Comparison of ENCODE assay signal across 1 cellular context in the genomic region with DNA sequence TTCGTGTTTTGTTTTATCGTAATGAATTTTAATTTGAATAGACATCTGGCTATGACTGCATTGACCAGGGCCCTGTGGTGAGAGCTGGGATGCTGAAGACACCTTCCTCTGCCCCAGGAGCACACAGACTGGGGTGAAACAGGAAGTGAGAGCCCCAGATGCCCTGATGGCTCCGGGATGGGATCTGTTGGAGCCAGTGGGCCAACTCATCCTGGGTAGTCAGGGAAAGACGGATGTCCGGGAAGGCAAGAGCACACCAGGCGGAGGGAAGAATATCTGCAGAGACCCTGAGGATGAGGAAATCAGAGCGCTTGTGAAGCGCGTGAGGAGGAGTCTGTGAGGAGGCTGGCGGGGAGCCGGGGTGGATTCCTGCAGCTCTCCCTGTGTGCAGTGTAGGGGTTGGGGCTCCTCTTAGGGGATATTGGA.
TF ChIP-seq lines count a peak whose summit lies in the region.

No MANE protein-coding gene starts in this region.

TF ChIP-seq in HepG2, 621 proteins besides CTCF, POLR2A, EP300 and RAD21 (continued from another document and continues in another):
- TF ChIP-seq, protein P1, sequence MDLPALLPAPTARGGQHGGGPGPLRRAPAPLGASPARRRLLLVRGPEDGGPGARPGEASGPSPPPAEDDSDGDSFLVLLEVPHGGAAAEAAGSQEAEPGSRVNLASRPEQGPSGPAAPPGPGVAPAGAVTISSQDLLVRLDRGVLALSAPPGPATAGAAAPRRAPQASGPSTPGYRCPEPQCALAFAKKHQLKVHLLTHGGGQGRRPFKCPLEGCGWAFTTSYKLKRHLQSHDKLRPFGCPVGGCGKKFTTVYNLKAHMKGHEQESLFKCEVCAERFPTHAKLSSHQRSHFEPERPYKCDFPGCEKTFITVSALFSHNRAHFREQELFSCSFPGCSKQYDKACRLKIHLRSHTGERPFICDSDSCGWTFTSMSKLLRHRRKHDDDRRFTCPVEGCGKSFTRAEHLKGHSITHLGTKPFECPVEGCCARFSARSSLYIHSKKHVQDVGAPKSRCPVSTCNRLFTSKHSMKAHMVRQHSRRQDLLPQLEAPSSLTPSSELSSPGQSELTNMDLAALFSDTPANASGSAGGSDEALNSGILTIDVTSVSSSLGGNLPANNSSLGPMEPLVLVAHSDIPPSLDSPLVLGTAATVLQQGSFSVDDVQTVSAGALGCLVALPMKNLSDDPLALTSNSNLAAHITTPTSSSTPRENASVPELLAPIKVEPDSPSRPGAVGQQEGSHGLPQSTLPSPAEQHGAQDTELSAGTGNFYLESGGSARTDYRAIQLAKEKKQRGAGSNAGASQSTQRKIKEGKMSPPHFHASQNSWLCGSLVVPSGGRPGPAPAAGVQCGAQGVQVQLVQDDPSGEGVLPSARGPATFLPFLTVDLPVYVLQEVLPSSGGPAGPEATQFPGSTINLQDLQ (CRISPR knock-in tag; IDR thresholded peaks at IDR 0.05) = no peak
- TF ChIP-seq, protein P2, sequence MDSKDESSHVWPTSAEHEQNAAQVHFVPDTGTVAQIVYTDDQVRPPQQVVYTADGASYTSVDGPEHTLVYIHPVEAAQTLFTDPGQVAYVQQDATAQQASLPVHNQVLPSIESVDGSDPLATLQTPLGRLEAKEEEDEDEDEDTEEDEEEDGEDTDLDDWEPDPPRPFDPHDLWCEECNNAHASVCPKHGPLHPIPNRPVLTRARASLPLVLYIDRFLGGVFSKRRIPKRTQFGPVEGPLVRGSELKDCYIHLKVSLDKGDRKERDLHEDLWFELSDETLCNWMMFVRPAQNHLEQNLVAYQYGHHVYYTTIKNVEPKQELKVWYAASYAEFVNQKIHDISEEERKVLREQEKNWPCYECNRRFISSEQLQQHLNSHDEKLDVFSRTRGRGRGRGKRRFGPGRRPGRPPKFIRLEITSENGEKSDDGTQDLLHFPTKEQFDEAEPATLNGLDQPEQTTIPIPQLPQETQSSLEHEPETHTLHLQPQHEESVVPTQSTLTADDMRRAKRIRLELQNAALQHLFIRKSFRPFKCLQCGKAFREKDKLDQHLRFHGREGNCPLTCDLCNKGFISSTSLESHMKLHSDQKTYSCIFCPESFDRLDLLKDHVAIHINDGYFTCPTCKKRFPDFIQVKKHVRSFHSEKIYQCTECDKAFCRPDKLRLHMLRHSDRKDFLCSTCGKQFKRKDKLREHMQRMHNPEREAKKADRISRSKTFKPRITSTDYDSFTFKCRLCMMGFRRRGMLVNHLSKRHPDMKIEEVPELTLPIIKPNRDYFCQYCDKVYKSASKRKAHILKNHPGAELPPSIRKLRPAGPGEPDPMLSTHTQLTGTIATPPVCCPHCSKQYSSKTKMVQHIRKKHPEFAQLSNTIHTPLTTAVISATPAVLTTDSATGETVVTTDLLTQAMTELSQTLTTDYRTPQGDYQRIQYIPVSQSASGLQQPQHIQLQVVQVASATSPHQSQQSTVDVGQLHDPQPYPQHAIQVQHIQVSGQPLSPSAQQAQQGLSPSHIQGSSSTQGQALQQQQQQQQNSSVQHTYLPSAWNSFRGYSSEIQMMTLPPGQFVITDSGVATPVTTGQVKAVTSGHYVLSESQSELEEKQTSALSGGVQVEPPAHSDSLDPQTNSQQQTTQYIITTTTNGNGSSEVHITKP (CRISPR knock-in tag; IDR thresholded peaks at IDR 0.05; ENCODE audit: low read depth) = no peak
- TF ChIP-seq ARHGAP35 (CRISPR knock-in tag; IDR thresholded peaks at IDR 0.05; ENCODE audit: borderline replicate concordance) (no peak), RFX5 (IDR thresholded peaks at IDR 0.05; ENCODE audit: low read depth, low read length) (no peak), ZNF850 (CRISPR knock-in tag; conservative IDR thresholded peaks at IDR 0.05) (no peak), ZNF569 (CRISPR knock-in tag; IDR thresholded peaks at IDR 0.05; ENCODE audit: borderline replicate concordance) (no peak), AGO2 (optimal IDR thresholded peaks at IDR 0.05; ENCODE audit: low read depth, low read length) (no peak), ZNF780A (CRISPR knock-in tag; IDR thresholded peaks at IDR 0.05) (no peak), ZNF317 (CRISPR knock-in tag; IDR thresholded peaks at IDR 0.05) (no peak), CREB1 (IDR thresholded peaks at IDR 0.05) (no peak), CREB1 (CRISPR knock-in tag; IDR thresholded peaks at IDR 0.05) (no peak), ZFP36L2 (CRISPR knock-in tag; IDR thresholded peaks at IDR 0.05) (no peak), TBL1XR1 (IDR thresholded peaks at IDR 0.05; ENCODE audit: borderline replicate concordance, low read length, partially characterized antibody) (no peak), KDM2A (CRISPR knock-in tag; IDR thresholded peaks at IDR 0.05; ENCODE audit: borderline replicate concordance, low read depth) (peak; percentile 7; the same call in 1 of the 2 replicates), RARG (CRISPR knock-in tag; IDR thresholded peaks at IDR 0.05; ENCODE audit: low read depth) (no peak), MIER2 (CRISPR knock-in tag; IDR thresholded peaks at IDR 0.05) (no peak), PITX1 (CRISPR knock-in tag; IDR thresholded peaks at IDR 0.05) (no peak), ZNF567 (CRISPR knock-in tag; IDR thresholded peaks at IDR 0.05; ENCODE audit: borderline replicate concordance) (no peak), FOXK1 (CRISPR knock-in tag; IDR thresholded peaks at IDR 0.05; ENCODE audit: borderline replicate concordance, low read depth) (no peak), SAP130 (CRISPR knock-in tag; IDR thresholded peaks at IDR 0.05; ENCODE audit: low read depth) (no peak; the same call in 1 of the 2 replicates), KAT2B (IDR thresholded peaks at IDR 0.05; ENCODE audit: borderline replicate concordance, low read depth, low read length) (no peak), RORA (CRISPR knock-in tag; IDR thresholded peaks at IDR 0.05) (no peak), HMG20A (CRISPR knock-in tag; IDR thresholded peaks at IDR 0.05; ENCODE audit: borderline replicate concordance) (no peak), XRCC5 (optimal IDR thresholded peaks at IDR 0.05; ENCODE audit: low read length) (no peak), JDP2 (CRISPR knock-in tag; IDR thresholded peaks at IDR 0.05; ENCODE audit: borderline replicate concordance) (no peak), ZBTB8A (CRISPR knock-in tag; IDR thresholded peaks at IDR 0.05; ENCODE audit: borderline replicate concordance, low read depth) (no peak), ZNF264 (CRISPR knock-in tag; IDR thresholded peaks at IDR 0.05) (no peak), ZNF550 (CRISPR knock-in tag; IDR thresholded peaks at IDR 0.05; ENCODE audit: borderline replicate concordance) (no peak), ZBTB42 (CRISPR knock-in tag; IDR thresholded peaks at IDR 0.05) (no peak), PPARG (CRISPR knock-in tag; conservative IDR thresholded peaks at IDR 0.05) (no peak)
- TF ChIP-seq, protein P3, sequence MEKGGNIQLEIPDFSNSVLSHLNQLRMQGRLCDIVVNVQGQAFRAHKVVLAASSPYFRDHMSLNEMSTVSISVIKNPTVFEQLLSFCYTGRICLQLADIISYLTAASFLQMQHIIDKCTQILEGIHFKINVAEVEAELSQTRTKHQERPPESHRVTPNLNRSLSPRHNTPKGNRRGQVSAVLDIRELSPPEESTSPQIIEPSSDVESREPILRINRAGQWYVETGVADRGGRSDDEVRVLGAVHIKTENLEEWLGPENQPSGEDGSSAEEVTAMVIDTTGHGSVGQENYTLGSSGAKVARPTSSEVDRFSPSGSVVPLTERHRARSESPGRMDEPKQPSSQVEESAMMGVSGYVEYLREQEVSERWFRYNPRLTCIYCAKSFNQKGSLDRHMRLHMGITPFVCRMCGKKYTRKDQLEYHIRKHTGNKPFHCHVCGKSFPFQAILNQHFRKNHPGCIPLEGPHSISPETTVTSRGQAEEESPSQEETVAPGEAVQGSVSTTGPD (CRISPR knock-in tag; IDR thresholded peaks at IDR 0.05) = no peak
- TF ChIP-seq, protein P4, sequence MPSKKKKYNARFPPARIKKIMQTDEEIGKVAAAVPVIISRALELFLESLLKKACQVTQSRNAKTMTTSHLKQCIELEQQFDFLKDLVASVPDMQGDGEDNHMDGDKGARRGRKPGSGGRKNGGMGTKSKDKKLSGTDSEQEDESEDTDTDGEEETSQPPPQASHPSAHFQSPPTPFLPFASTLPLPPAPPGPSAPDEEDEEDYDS (CRISPR knock-in tag; IDR thresholded peaks at IDR 0.05) = 0 out of 2 replicates have a peak, but pooled peaks have one; percentile 27
- TF ChIP-seq, protein P5, sequence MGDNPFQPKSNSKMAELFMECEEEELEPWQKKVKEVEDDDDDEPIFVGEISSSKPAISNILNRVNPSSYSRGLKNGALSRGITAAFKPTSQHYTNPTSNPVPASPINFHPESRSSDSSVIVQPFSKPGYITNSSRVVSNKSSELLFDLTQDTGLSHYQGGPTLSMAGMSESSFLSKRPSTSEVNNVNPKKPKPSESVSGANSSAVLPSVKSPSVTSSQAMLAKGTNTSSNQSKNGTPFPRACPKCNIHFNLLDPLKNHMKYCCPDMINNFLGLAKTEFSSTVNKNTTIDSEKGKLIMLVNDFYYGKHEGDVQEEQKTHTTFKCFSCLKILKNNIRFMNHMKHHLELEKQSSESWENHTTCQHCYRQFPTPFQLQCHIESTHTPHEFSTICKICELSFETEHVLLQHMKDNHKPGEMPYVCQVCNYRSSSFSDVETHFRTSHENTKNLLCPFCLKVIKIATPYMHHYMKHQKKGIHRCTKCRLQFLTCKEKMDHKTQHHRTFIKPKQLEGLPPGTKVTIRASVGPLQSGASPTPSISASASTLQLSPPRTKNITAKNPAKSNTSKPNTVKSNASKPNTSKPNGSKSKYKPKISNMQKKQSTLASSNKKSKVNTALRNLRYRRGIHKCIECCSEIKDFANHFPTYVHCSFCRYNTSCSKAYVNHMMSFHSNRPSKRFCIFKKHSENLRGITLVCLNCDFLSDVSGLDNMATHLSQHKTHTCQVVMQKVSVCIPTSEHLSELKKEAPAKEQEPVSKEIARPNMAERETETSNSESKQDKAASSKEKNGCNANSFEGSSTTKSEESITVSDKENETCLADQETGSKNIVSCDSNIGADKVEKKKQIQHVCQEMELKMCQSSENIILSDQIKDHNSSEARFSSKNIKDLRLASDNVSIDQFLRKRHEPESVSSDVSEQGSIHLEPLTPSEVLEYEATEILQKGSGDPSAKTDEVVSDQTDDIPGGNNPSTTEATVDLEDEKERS (CRISPR knock-in tag; IDR thresholded peaks at IDR 0.05) = no peak
- TF ChIP-seq, protein P6, sequence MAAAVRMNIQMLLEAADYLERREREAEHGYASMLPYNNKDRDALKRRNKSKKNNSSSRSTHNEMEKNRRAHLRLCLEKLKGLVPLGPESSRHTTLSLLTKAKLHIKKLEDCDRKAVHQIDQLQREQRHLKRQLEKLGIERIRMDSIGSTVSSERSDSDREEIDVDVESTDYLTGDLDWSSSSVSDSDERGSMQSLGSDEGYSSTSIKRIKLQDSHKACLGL (CRISPR knock-in tag; IDR thresholded peaks at IDR 0.05) = no peak
- TF ChIP-seq, protein P7, sequence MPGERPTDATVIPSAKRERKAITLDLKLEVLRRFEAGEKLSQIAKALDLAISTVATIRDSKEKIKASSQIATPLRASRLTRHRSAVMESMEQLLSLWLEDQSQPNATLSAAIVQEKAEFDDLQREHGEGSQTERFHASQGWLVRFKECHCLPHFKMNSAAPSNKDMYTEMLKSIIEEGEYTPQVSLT (CRISPR knock-in tag; IDR thresholded peaks at IDR 0.05; ENCODE audit: borderline replicate concordance, low read depth) = no peak
- TF ChIP-seq, protein P8, sequence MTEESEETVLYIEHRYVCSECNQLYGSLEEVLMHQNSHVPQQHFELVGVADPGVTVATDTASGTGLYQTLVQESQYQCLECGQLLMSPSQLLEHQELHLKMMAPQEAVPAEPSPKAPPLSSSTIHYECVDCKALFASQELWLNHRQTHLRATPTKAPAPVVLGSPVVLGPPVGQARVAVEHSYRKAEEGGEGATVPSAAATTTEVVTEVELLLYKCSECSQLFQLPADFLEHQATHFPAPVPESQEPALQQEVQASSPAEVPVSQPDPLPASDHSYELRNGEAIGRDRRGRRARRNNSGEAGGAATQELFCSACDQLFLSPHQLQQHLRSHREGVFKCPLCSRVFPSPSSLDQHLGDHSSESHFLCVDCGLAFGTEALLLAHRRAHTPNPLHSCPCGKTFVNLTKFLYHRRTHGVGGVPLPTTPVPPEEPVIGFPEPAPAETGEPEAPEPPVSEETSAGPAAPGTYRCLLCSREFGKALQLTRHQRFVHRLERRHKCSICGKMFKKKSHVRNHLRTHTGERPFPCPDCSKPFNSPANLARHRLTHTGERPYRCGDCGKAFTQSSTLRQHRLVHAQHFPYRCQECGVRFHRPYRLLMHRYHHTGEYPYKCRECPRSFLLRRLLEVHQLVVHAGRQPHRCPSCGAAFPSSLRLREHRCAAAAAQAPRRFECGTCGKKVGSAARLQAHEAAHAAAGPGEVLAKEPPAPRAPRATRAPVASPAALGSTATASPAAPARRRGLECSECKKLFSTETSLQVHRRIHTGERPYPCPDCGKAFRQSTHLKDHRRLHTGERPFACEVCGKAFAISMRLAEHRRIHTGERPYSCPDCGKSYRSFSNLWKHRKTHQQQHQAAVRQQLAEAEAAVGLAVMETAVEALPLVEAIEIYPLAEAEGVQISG (CRISPR knock-in tag; IDR thresholded peaks at IDR 0.05) = no peak; the same call in 1 of the 2 replicates
- TF ChIP-seq, protein P9, sequence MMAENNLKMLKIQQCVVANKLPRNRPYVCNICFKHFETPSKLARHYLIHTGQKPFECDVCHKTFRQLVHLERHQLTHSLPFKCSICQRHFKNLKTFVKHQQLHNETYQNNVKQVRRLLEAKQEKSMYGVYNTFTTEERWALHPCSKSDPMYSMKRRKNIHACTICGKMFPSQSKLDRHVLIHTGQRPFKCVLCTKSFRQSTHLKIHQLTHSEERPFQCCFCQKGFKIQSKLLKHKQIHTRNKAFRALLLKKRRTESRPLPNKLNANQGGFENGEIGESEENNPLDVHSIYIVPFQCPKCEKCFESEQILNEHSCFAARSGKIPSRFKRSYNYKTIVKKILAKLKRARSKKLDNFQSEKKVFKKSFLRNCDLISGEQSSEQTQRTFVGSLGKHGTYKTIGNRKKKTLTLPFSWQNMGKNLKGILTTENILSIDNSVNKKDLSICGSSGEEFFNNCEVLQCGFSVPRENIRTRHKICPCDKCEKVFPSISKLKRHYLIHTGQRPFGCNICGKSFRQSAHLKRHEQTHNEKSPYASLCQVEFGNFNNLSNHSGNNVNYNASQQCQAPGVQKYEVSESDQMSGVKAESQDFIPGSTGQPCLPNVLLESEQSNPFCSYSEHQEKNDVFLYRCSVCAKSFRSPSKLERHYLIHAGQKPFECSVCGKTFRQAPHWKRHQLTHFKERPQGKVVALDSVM (CRISPR knock-in tag; IDR thresholded peaks at IDR 0.05) = no peak
